Comparison of ENCODE assay signal across 11 cellular contexts in the genomic region with DNA sequence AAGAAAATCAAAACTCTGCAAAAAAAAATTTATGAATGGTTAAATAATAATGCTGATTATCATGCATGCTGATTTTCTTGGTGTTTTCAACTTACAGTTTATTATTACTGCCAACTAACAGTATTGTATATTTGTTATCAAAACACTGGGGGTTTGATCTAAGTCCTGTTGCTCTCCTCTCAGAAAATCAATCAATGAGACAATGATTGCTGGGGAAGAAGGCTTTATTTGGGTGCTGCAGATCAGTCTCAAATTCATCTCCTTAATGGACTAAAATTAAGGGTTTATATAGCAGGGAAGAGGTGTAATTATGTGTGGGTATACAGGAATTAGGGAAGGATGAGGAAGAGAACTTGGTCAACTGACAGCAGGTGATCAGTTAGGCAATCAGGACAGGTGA.
"Had no signal": no experiment of that assay in that cellular context is flagged by ENCODE, and none has a peak within 500 bp of the region (broad histone marks: within the 10 kb centered on the region; RNA-seq: fewer than 3 reads in every experiment).

No MANE protein-coding gene starts in this region.

- H3K27ac Mint-ChIP-seq: GM23338, H9, HFFc6 had no signal

- H3K4me2 ChIP-seq: GM23338 had no signal

- H2AFZ ChIP-seq: GM23248, GM23338 had no signal

- H3K4me3 ChIP-seq: GM23248, GM23338, HAP-1 had no signal

- H3K36me3 ChIP-seq: HAP-1 had no signal

- H3K27ac ChIP-seq: GM23248 had no signal

- H3K4me1 ChIP-seq: HAP-1 had no signal

- H3K9ac ChIP-seq: GM23248 had no signal

- H3K9me3 ChIP-seq: HAP-1 had no signal

- ATAC-seq: GM23338, HCT116 had no signal

- DNase-seq: GM23248, GOT3, H7, H9, HCEC 1CT, HFFc6 had no signal

- FAIRE-seq: H1, H54 had no signal

- H3K4me3 Mint-ChIP-seq: GM23338, H9, HFFc6 had no signal

- H3K4me1 Mint-ChIP-seq: GM23338, H9 had no signal
